ENCODE assay signal across 8 cellular contexts in genomic region chr11:75347781-75348613, GRCh38. TPM values are rescaled to one million over a fixed set of nuclear protein-coding genes. Genes with fewer than 3 reads are reported as not detected.
DNase-seq lines count a peak whose midpoint lies in the region; ATAC-seq and TF ChIP-seq lines count a peak whose summit lies in the region.

No MANE protein-coding gene starts in this region.

- H3K36me3 ChIP-seq in muscle layer of colon (ENCODE audit: insufficient read depth, low read length): no peaks in the 10 kb centered on the region

- no peaks in the 10 kb centered on the region for H3K9me3 ChIP-seq in muscle layer of colon (ENCODE audit: low read length)

- peaks cover 81% of the 10 kb centered on the region for H3K4me1 ChIP-seq in muscle layer of colon (ENCODE audit: insufficient read depth, low read length)

- no peaks in the 10 kb centered on the region for H3K9me3 Mint-ChIP-seq in central memory CD8-positive, alpha-beta T cell

- peaks cover 59% of the 10 kb centered on the region for H3K4me1 Mint-ChIP-seq in central memory CD8-positive, alpha-beta T cell

- ATAC-seq in central memory CD8-positive, alpha-beta T cell (replicated peaks; ENCODE audit: extremely low read depth, poor library complexity, severe bottlenecking): no peak
- no peak for ATAC-seq in HG02678 (IDR thresholded peaks at IDR 0.05; ENCODE audit: unreplicated experiment)

- no peak overlapping the region for H3K4me3 Mint-ChIP-seq in central memory CD8-positive, alpha-beta T cell

- 0 out of 2 replicates have a peak, but pooled peaks have one; percentile 3 for TF ChIP-seq CTCF in AG10803 (conservative IDR thresholded peaks at IDR 0.05; ENCODE audit: low read length)

- no peaks in the 10 kb centered on the region for H3K27me3 Mint-ChIP-seq in central memory CD8-positive, alpha-beta T cell

- H3K27ac ChIP-seq in muscle layer of colon (ENCODE audit: low read depth, low read length): peak overlapping the region; percentile 92

- DNase-seq in AG10803 (ENCODE audit: low read depth): peak; percentile 94
- peak; percentile 31 for DNase-seq in HT-29 (ENCODE audit: low spot score)
- no peak for DNase-seq in central memory CD8-positive, alpha-beta T cell (ENCODE audit: low spot score in 2 of 2)
- DNase-seq in stimulated activated CD4-positive, alpha-beta T cell treated with anti-CD3 and anti-CD28 coated beads, Interleukin-2, amount 100 ng/mL, for 24 hours: no peak
- DNase-seq in stimulated activated CD4-positive, alpha-beta T cell treated with anti-CD3 and anti-CD28 coated beads, Interleukin-12 subunit alpha, Interleukin-12 subunit beta, amount 100 ng/mL, for 4 hours: no peak
- no peak for DNase-seq in NCI-H146 (lab: John Stamatoyannopoulos, UW)

- no peaks in the 10 kb centered on the region for H3K27me3 ChIP-seq in muscle layer of colon (ENCODE audit: control insufficient read depth in 1 of 2, insufficient read depth in 2 of 2, low read length in 2 of 2)

- peak overlapping the region; percentile 5 for H3K27ac Mint-ChIP-seq in central memory CD8-positive, alpha-beta T cell (ENCODE audit: low read depth)

- H3K36me3 Mint-ChIP-seq in central memory CD8-positive, alpha-beta T cell (ENCODE audit: insufficient read depth): peaks cover 14% of the 10 kb centered on the region

- peak overlapping the region; percentile 18 for H3K9ac ChIP-seq in muscle layer of colon (ENCODE audit: low read length)

- no peak overlapping the region for H3K4me3 ChIP-seq in AG10803 (ENCODE audit: low read length)
- peak overlapping the region in 1 of 2 donors; percentile 32 for H3K4me3 ChIP-seq in muscle layer of colon (ENCODE audit: low read depth in 1 of 2, low read length in 2 of 2)

RNA-seq across cellular contexts. Expression of gene ARRB1, which starts 3.5 kb away (rescaled TPM):
- 28.6 and 33.5 TPM in 2 replicates for total RNA-seq in HT-29 (2014; rRNA removed; shearing (Covaris generic))

RNA-seq across cellular contexts. Expression of gene RPS3, which starts 51.3 kb away (rescaled TPM):
- total RNA-seq in HT-29 (2014; rRNA removed; shearing (Covaris generic)): 2,617 and 2,815 TPM in 2 replicates

Comparison
In these comparisons a context has a peak if more than half of its experiments do, and no peak if none do; other contexts are left out.
1. DNase-seq: peak in AG10803 (single experiment) and HT-29 (single experiment); none in central memory CD8-positive, alpha-beta T cell (0 of 2), stimulated activated CD4-positive, alpha-beta T cell treated with anti-CD3 and anti-CD28 coated beads, Interleukin-2, amount 100 ng/mL, for 24 hours (0 of 2), stimulated activated CD4-positive, alpha-beta T cell treated with anti-CD3 and anti-CD28 coated beads, Interleukin-12 subunit alpha, Interleukin-12 subunit beta, amount 100 ng/mL, for 4 hours (single experiment) and NCI-H146 (single experiment).